In the genomic region with DNA sequence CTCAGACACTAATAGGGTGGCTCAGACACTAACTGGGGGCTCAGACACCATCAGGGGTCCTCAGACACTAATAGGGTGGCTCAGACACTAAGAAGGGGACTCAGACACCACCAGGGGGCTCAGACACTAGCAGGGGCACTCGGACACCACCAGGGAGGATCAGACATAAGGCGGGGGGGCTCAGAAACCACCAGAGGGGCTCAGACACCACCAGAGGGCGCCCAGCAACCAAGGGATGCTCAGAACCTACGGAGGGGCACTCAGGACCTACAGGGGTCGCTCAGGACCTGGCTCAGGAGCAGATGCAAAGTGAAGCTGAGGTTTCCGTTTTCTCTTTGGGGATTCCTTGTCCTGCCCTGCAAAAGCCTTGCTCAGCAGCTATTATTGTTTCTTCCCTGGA, we compare ENCODE assay signal across 8 cellular contexts.
DNase-seq lines count a peak whose midpoint lies in the region; ATAC-seq and TF ChIP-seq lines count a peak whose summit lies in the region.

No MANE protein-coding gene starts in this region.

- H3K4me1 ChIP-seq in BE2C (no peaks in the 10 kb centered on the region), liver (ENCODE audit: control insufficient read depth in 4 of 4, insufficient read depth in 4 of 4, low read length in 3 of 4) (no peaks in the 10 kb centered on the region)

- no peaks in the 10 kb centered on the region for H3K36me3 ChIP-seq in BE2C
- H3K36me3 ChIP-seq in liver (ENCODE audit: control insufficient read depth in 4 of 4, insufficient read depth in 3 of 4, low read depth in 1 of 4, low read length in 3 of 4), result no peaks in the 10 kb centered on the region

- H3K27me3 ChIP-seq in BE2C (peaks cover 4% of the 10 kb centered on the region; the same call in 1 of the 2 replicates), liver (ENCODE audit: control insufficient read depth in 4 of 4, insufficient read depth in 4 of 4, low read length in 3 of 4) (peaks cover 0 to 7% (median 5%) of the 10 kb centered on the region in 4 donors)

- H3K4me3 ChIP-seq in BE2C (ENCODE audit: low read depth, low read length) (no peak overlapping the region), liver (ENCODE audit: low read depth in 1 of 3, low read length in 3 of 3) (no peak overlapping the region)
- H3K4me3 ChIP-seq in Jurkat, Clone E6-1 (ENCODE audit: low read length), result no peak overlapping the region

- TF ChIP-seq RAD21 in liver (IDR thresholded peaks at IDR 0.05), result peak; percentile 13 to 24

- DNase-seq in BE2C, result peak; percentile 64
- DNase-seq in Jurkat, Clone E6-1 (ENCODE audit: low read depth, low spot score), result peak; percentile 86
- peak; percentile 41 to 65 for DNase-seq in activated CD4-positive, alpha-beta T cell treated with anti-CD3 and anti-CD28 coated beads for 24 hours (ENCODE audit: low read depth in 2 of 2)
- DNase-seq in NCI-H2029 (lab: John Stamatoyannopoulos, UW), result no peak

- no peak overlapping the region for H3K27ac ChIP-seq in liver (ENCODE audit: low read depth in 1 of 2, low read length in 2 of 2)

- H3K9ac ChIP-seq in liver (ENCODE audit: low read depth in 1 of 2, low read length in 2 of 2), result no peak overlapping the region

- whole genome bisulfite sequencing in liver, result 34% methylated on average over 6 of the region's 6 CpGs

- TF ChIP-seq CTCF in BE2C (IDR thresholded peaks at IDR 0.05; ENCODE audit: low read depth, low read length) (peak; percentile 59), liver (IDR thresholded peaks at IDR 0.05; ENCODE audit: low read depth, low read length, missing input control) (no peak)

- ATAC-seq in GM21576 (IDR thresholded peaks at IDR 0.05; ENCODE audit: unreplicated experiment), result no peak
- no peak for ATAC-seq in HG02840 (IDR thresholded peaks at IDR 0.05; ENCODE audit: low FRiP score, unreplicated experiment)
- ATAC-seq in GM21723 (IDR thresholded peaks at IDR 0.05; ENCODE audit: unreplicated experiment), result no peak

- no peaks in the 10 kb centered on the region for H3K9me3 ChIP-seq in BE2C
- no peaks in the 10 kb centered on the region for H3K9me3 ChIP-seq in liver (ENCODE audit: control insufficient read depth in 4 of 4, low read length in 3 of 4)

TF ChIP-seq in liver, 16 proteins besides CTCF, POLR2A, EP300 and RAD21:
- TF ChIP-seq RXRA (IDR thresholded peaks at IDR 0.05) (no peak), NR2F2 (IDR thresholded peaks at IDR 0.05) (no peak), FOXA2 (IDR thresholded peaks at IDR 0.05) (no peak), JUND (IDR thresholded peaks at IDR 0.05) (no peak)
- TF ChIP-seq, protein P1, sequence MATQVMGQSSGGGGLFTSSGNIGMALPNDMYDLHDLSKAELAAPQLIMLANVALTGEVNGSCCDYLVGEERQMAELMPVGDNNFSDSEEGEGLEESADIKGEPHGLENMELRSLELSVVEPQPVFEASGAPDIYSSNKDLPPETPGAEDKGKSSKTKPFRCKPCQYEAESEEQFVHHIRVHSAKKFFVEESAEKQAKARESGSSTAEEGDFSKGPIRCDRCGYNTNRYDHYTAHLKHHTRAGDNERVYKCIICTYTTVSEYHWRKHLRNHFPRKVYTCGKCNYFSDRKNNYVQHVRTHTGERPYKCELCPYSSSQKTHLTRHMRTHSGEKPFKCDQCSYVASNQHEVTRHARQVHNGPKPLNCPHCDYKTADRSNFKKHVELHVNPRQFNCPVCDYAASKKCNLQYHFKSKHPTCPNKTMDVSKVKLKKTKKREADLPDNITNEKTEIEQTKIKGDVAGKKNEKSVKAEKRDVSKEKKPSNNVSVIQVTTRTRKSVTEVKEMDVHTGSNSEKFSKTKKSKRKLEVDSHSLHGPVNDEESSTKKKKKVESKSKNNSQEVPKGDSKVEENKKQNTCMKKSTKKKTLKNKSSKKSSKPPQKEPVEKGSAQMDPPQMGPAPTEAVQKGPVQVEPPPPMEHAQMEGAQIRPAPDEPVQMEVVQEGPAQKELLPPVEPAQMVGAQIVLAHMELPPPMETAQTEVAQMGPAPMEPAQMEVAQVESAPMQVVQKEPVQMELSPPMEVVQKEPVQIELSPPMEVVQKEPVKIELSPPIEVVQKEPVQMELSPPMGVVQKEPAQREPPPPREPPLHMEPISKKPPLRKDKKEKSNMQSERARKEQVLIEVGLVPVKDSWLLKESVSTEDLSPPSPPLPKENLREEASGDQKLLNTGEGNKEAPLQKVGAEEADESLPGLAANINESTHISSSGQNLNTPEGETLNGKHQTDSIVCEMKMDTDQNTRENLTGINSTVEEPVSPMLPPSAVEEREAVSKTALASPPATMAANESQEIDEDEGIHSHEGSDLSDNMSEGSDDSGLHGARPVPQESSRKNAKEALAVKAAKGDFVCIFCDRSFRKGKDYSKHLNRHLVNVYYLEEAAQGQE (IDR thresholded peaks at IDR 0.05), result no peak
- TF ChIP-seq, protein P2, sequence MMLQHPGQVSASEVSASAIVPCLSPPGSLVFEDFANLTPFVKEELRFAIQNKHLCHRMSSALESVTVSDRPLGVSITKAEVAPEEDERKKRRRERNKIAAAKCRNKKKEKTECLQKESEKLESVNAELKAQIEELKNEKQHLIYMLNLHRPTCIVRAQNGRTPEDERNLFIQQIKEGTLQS (IDR thresholded peaks at IDR 0.05), result no peak
